Comparison of ENCODE assay signal across 23 cellular contexts in the genomic region with DNA sequence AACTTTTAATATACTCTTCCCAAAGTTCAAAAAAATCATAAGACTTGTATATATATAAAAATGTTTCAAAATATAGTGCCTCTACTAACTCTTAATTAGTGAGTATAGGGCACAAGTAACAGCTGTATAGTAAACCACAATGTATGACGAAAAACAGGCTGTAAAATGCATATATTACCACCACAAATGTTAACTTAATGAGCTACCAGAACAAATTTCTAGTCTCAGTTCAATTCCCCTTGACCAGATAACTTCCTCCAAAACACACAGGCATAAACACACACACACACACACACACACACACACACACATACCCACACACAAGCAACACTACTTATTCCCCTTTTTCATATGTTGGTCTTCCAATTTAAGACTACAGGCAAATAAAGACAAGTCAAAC.
DNase-seq lines count a peak whose midpoint lies in the region; ATAC-seq, FAIRE-seq and TF ChIP-seq lines count a peak whose summit lies in the region.
"Had no signal": no experiment of that assay in that cellular context is flagged by ENCODE, and none has a peak within 500 bp of the region (broad histone marks: within the 10 kb centered on the region; RNA-seq: fewer than 3 reads in every experiment).

No MANE protein-coding gene starts in this region.

- H4K8ac ChIP-seq in IMR-90 (ENCODE audit: low read depth in 2 of 2, low read length in 2 of 2), result no peak overlapping the region

- H3K27ac Mint-ChIP-seq in naive B cell, result peak overlapping the region in 2 of 6 donors; percentile 55 to 63
- H3K27ac Mint-ChIP-seq: B cell, IgD-negative memory B cell had no signal

- no peak for TF ChIP-seq CTCF in IMR-90 (conservative IDR thresholded peaks at IDR 0.05; ENCODE audit: low read depth, low read length)
- no peak for TF ChIP-seq CTCF in left lung (IDR thresholded peaks at IDR 0.05)

- H4K91ac ChIP-seq in IMR-90 (ENCODE audit: insufficient read depth, low read depth, low read length), result no peak overlapping the region

- H2BK15ac ChIP-seq in IMR-90 (ENCODE audit: low read depth, low read length), result no peak overlapping the region

- H3K36me3 ChIP-seq in IMR-90 (ENCODE audit: control insufficient read depth, insufficient read depth, low read length) (no peaks in the 10 kb centered on the region), SJCRH30 (no peaks in the 10 kb centered on the region), left lung (no peaks in the 10 kb centered on the region)

- H3K4me2 ChIP-seq in IMR-90 (ENCODE audit: low read depth, low read length), result no peak overlapping the region
- H3K4me2 ChIP-seq: A549 had no signal

- no peaks in the 10 kb centered on the region for H3K9me3 ChIP-seq in IMR-90 (ENCODE audit: control insufficient read depth, insufficient read depth, low read length)
- H3K9me3 ChIP-seq in SJCRH30 (replicated peaks), result no peaks in the 10 kb centered on the region
- no peaks in the 10 kb centered on the region for H3K9me3 ChIP-seq in left lung
- H3K9me3 ChIP-seq: A549 had no signal

- H2AK5ac ChIP-seq in IMR-90 (ENCODE audit: low read depth, low read length), result no peak overlapping the region

- POLR2A ChIA-PET in IMR-90 (lab: Charles Lee; ENCODE audit: unreplicated experiment), result no interaction called here

- no peak for ATAC-seq in IMR-90 (ENCODE audit: low read depth)
- no peak for ATAC-seq in naive B cell (ENCODE audit: low read depth in 2 of 2)
- ATAC-seq in left lung, result no peak
- ATAC-seq: A549 had no signal

- H3K27ac ChIP-seq in IMR-90 (ENCODE audit: insufficient read depth, low read length) (no peak overlapping the region), SJCRH30 (peak overlapping the region; percentile 79), left lung (no peak overlapping the region)
- H3K27ac ChIP-seq: A549, RWPE1 had no signal

- FAIRE-seq in HTR-8/SVneo (lab: Jason Lieb, UNC), result no peak
- FAIRE-seq: A549 had no signal

- no peaks in the 10 kb centered on the region for H4K20me1 ChIP-seq in IMR-90 (ENCODE audit: insufficient read depth, low read length)

- no peak overlapping the region for H3K14ac ChIP-seq in IMR-90 (replicated peaks; ENCODE audit: low read depth, low read length)

- no peaks in the 10 kb centered on the region for H3K36me3 Mint-ChIP-seq in naive B cell

- no peak overlapping the region for H3K4ac ChIP-seq in IMR-90 (ENCODE audit: low read depth, low read length)

- H3K4me3 Mint-ChIP-seq in naive B cell, result no peak overlapping the region
- H3K4me3 Mint-ChIP-seq: B cell, CD14-positive monocyte, IgD-negative memory B cell had no signal

- dilution Hi-C loops in IMR-90 (cut with HindIII; ENCODE audit: low sequenced_read_pairs, unreplicated experiment), result no loop called here

- peaks cover 3 to 17% (median 14%) of the 10 kb centered on the region in 3 donors for H3K4me1 Mint-ChIP-seq in naive B cell

- no peak overlapping the region for H2AFZ ChIP-seq in IMR-90 (replicated peaks; ENCODE audit: low read length, poor library complexity)

- in situ Hi-C loops in IMR-90 (cut with MboI; ENCODE audit: low sequenced_read_pairs), result no loop called here

- no peaks in the 10 kb centered on the region for H3K9me3 Mint-ChIP-seq in naive B cell
- H3K9me3 Mint-ChIP-seq: CD14-positive monocyte, IgD-negative memory B cell had no signal

- H3K27me3 ChIP-seq in IMR-90 (ENCODE audit: control insufficient read depth, insufficient read depth, low read length), result no peaks in the 10 kb centered on the region
- no peaks in the 10 kb centered on the region for H3K27me3 ChIP-seq in SJCRH30
- no peaks in the 10 kb centered on the region for H3K27me3 ChIP-seq in left lung

- no peaks in the 10 kb centered on the region for H3K9me1 ChIP-seq in IMR-90 (ENCODE audit: insufficient read depth, low read length)

- no peak overlapping the region for H2BK20ac ChIP-seq in IMR-90 (ENCODE audit: low read depth, low read length)

- TF ChIP-seq POLR2A in IMR-90 (IDR thresholded peaks at IDR 0.05; ENCODE audit: low read depth, low read length), result no peak

- no peak overlapping the region for H2BK120ac ChIP-seq in IMR-90 (ENCODE audit: low read depth, low read length)

- no peaks in the 10 kb centered on the region for H3K4me1 ChIP-seq in IMR-90 (ENCODE audit: control insufficient read depth, insufficient read depth, low read length)
- peaks cover 27% of the 10 kb centered on the region for H3K4me1 ChIP-seq in SJCRH30
- no peaks in the 10 kb centered on the region for H3K4me1 ChIP-seq in left lung
- H3K4me1 ChIP-seq: A549 had no signal

- H4K5ac ChIP-seq in IMR-90 (ENCODE audit: low read depth, low read length), result no peak overlapping the region

- CTCF ChIA-PET in IMR-90 (lab: Yijun Ruan, JAX), result no interaction called here

- no peaks in the 10 kb centered on the region for H3K27me3 Mint-ChIP-seq in naive B cell
- H3K27me3 Mint-ChIP-seq: B cell, IgD-negative memory B cell had no signal

- H2BK5ac ChIP-seq in IMR-90 (ENCODE audit: low read depth, low read length, poor library complexity, severe bottlenecking), result peak overlapping the region; percentile 25

- BruUV-seq in IMR-90 (replicated peaks; lab: Mats Ljungman, UMichigan), result no TSS peak

- H3K18ac ChIP-seq in IMR-90 (ENCODE audit: low read depth, low read length), result no peak overlapping the region

- no peak for TF ChIP-seq RAD21 in IMR-90 (IDR thresholded peaks at IDR 0.05; ENCODE audit: low read length)

- no peak overlapping the region for H3K23ac ChIP-seq in IMR-90 (ENCODE audit: low read depth, low read length)

- H3K4me3 ChIP-seq in IMR-90 (ENCODE audit: insufficient read depth, low read depth, low read length) (no peak overlapping the region), SJCRH30 (no peak overlapping the region), left lung (no peak overlapping the region)
- H3K4me3 ChIP-seq: A549 had no signal

- H2AK9ac ChIP-seq in IMR-90 (replicated peaks; ENCODE audit: low read depth, low read length, poor library complexity), result no peak overlapping the region

- DNase-seq in CD1c-positive myeloid dendritic cell (ENCODE audit: extremely low spot score), result peak; percentile 29
- DNase-seq in IMR-90, result no peak
- DNase-seq in SJCRH30, result peak; percentile 42 to 78
- DNase-seq in naive B cell, result peak; percentile 6
- DNase-seq in HTR-8/SVneo (ENCODE audit: insufficient read length, low spot score), result no peak
- no peak for DNase-seq in activated gamma-delta T cell (lab: John Stamatoyannopoulos, UW)
- no peak for DNase-seq in left lung
- DNase-seq: DMS79; Karpas-422; NCI-H1092 treated with DMSO at 0.1 percent for 48 hours; NCI-H1436 treated with DMSO at 0.1 percent for 48 hours; NCI-H2029; NCI-H2227 treated with DMSO at 0.1 percent for 48 hours; NCI-H510A; NCI-H748 treated with DMSO at 0.1 percent for 48 hours; NK-92 treated with Interleukin-12 subunit alpha and Interleukin-12 subunit beta, amount 100 ng/mL, for 24 hours; SHP77 treated with DMSO at 0.1 percent for 48 hours; T-helper 1 cell had no signal

- no peak overlapping the region for H3K56ac ChIP-seq in IMR-90 (ENCODE audit: extremely low read depth, insufficient read depth, low read length)

- H3K9ac ChIP-seq in IMR-90 (ENCODE audit: low read depth, low read length), result no peak overlapping the region

- H3K79me1 ChIP-seq in IMR-90 (ENCODE audit: low read depth in 1 of 2, low read length in 2 of 2), result no peaks in the 10 kb centered on the region

- no CpG with 5 or more reads among the region's 1 CpG for WGBS in IMR-90 (ENCODE audit: extremely low coverage in 2 of 2, insufficient read length in 1 of 2), 2 experiments

- intact Hi-C loops in IMR-90 (cut with micrococcal nuclease) (loop anchor here (5.0 kb wide), 1 partner anchor 36 kb away; no protein-coding TSS in a partner anchor), left lung (cut with DNase I) (no loop called here)

TF ChIP-seq in IMR-90, 13 proteins besides CTCF, POLR2A, EP300 and RAD21:
- TF ChIP-seq MXI1 (IDR thresholded peaks at IDR 0.05; ENCODE audit: borderline replicate concordance, low read depth, low read length) (no peak), CEBPB (IDR thresholded peaks at IDR 0.05; ENCODE audit: low read depth, low read length) (no peak), SMC3 (IDR thresholded peaks at IDR 0.05; ENCODE audit: low read depth, low read length) (no peak), RCOR1 (IDR thresholded peaks at IDR 0.05; ENCODE audit: insufficient replicate concordance, low read length) (no peak), FOS (IDR thresholded peaks at IDR 0.05; ENCODE audit: low read depth, low read length) (no peak), RFX5 (IDR thresholded peaks at IDR 0.05; ENCODE audit: low read depth, low read length) (no peak), MAFK (IDR thresholded peaks at IDR 0.05; ENCODE audit: low read depth, low read length) (no peak)
- TF ChIP-seq, protein P1, sequence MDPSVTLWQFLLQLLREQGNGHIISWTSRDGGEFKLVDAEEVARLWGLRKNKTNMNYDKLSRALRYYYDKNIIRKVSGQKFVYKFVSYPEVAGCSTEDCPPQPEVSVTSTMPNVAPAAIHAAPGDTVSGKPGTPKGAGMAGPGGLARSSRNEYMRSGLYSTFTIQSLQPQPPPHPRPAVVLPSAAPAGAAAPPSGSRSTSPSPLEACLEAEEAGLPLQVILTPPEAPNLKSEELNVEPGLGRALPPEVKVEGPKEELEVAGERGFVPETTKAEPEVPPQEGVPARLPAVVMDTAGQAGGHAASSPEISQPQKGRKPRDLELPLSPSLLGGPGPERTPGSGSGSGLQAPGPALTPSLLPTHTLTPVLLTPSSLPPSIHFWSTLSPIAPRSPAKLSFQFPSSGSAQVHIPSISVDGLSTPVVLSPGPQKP (IDR thresholded peaks at IDR 0.05; ENCODE audit: borderline replicate concordance, low read depth, low read length), result no peak

Comparison
In these comparisons a context has a peak if more than half of its experiments do, and no peak if none do; other contexts are left out.
1. DNase-seq: peak in CD1c-positive myeloid dendritic cell (single experiment), SJCRH30 (2 of 2) and naive B cell (single experiment); none in IMR-90 (single experiment), HTR-8/SVneo (single experiment), activated gamma-delta T cell (single experiment) and left lung (0 of 2).